Comparison of ENCODE assay signal across 13 cellular contexts in the genomic region with DNA sequence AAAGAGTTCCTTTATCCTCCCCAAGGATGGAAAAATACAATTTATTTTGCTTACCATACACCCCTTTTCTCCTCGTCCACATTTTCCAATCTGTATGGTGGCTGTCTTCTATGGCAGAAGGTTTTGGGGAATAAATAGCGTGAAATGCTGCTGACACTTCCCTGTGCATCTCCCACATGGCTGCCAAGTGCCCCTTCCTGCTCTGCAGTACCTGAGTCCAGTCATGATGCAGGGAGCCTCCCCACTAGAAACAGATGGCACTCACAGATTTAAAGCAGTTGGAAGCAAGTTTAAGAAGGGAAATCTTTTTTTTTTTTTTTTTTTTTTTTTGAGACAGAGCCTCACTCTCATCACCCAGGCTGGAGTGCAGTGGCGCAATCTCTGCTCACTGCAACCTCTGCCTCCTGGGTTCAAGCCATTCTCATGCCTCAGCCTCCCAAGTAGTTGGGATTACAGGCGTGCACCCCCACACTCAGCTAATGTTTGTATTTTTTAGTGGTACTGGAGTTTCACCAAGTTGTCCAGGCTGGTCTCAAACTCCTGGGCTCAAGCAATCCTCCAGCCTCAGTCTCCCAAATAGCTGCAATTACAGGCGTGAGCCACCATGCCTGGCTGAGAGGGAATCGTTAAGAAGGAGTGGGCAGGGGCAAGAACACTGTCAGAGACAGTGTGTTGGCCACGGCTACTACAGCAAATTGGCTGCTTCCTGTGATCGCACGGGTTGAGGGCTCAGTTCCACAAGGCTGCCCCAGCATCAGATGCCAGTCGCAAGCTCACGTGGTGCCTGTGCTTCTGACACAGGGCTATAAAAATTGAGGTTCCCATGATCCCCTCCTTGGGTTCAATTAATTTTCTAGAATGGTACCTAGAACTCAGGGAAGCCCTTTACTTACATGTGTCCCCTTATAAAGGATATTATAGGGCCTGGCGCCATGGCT. TPM values are rescaled to one million over a fixed set of nuclear protein-coding genes. Genes with fewer than 3 reads are reported as not detected.
DNase-seq lines count a peak whose midpoint lies in the region; FAIRE-seq and TF ChIP-seq lines count a peak whose summit lies in the region.
"Had no signal": no experiment of that assay in that cellular context is flagged by ENCODE, and none has a peak within 500 bp of the region (broad histone marks: within the 10 kb centered on the region; RNA-seq: fewer than 3 reads in every experiment).

No MANE protein-coding gene starts in this region.

- no peak overlapping the region for H2BK5ac ChIP-seq in H1 (ENCODE audit: low read depth, low read length)

- 0 out of 2 replicates have a peak overlapping the region, but pooled peaks have one; percentile 34 for H2AK5ac ChIP-seq in H1 (ENCODE audit: low read depth, low read length)

- no peak for TF ChIP-seq EP300 in H1 (IDR thresholded peaks at IDR 0.05; ENCODE audit: borderline replicate concordance in 1 of 2, low read depth in 2 of 2, low read length in 2 of 2)
- no peak for TF ChIP-seq EP300 in sigmoid colon (IDR thresholded peaks at IDR 0.05)

- no peak overlapping the region for H4K8ac ChIP-seq in H1 (ENCODE audit: extremely low read depth, insufficient read depth, low read length)

- TF ChIP-seq CTCF in PC-9 (conservative IDR thresholded peaks at IDR 0.05) = no peak
- TF ChIP-seq CTCF in H1 (IDR thresholded peaks at IDR 0.05; ENCODE audit: control extremely low read depth in 1 of 3, insufficient read depth in 1 of 3, low read depth in 1 of 3, low read length in 3 of 3) = no peak
- TF ChIP-seq CTCF in sigmoid colon (IDR thresholded peaks at IDR 0.05) = no peak
- TF ChIP-seq CTCF in lower leg skin (IDR thresholded peaks at IDR 0.05) = no peak

- no peak for TF ChIP-seq RAD21 in H1 (IDR thresholded peaks at IDR 0.05 in 1 of 2, conservative IDR thresholded peaks at IDR 0.05 in 1 of 2; ENCODE audit: low read depth in 2 of 2, low read length in 2 of 2)

- POLR2A ChIA-PET in PC-9 (lab: Charles Lee; ENCODE audit: unreplicated experiment) (no interaction called here), H1 (lab: Charles Lee; ENCODE audit: partially characterized antibody) (interaction anchor here (0.8 to 3.7 kb wide), 10 partner anchors 8 to 69 kb away, joined by 3 to 21 read pairs (median 6); partner anchors contain the start of genes MEPCE and ZCWPW1)

- H3K23ac ChIP-seq in H1 (ENCODE audit: insufficient read length) = no peak overlapping the region

- H2BK20ac ChIP-seq in H1 (ENCODE audit: low read length) = no peak overlapping the region

- H4K5ac ChIP-seq in H1 (ENCODE audit: insufficient read length, low read depth, low read length) = no peak overlapping the region

- no peaks in the 10 kb centered on the region for H3K27me3 ChIP-seq in PC-9 (ENCODE audit: insufficient read depth, low read depth)
- no peaks in the 10 kb centered on the region for H3K27me3 ChIP-seq in H1 (replicated peaks in 1 of 4; ENCODE audit: control insufficient read depth in 3 of 4, extremely low read depth in 1 of 4, insufficient read depth in 3 of 4, low read length in 3 of 4)
- H3K27me3 ChIP-seq in sigmoid colon = no peaks in the 10 kb centered on the region
- H3K27me3 ChIP-seq: pancreas had no signal

- TF ChIP-seq POLR2A in GM12891 (IDR thresholded peaks at IDR 0.05; ENCODE audit: low read depth, low read length) (no peak), H1 (IDR thresholded peaks at IDR 0.05; ENCODE audit: control extremely low read depth in 1 of 2, low read depth in 2 of 2, low read length in 2 of 2) (peak in 1 of 2 experiments; percentile 31; a peak in 1 of 3 replicates), sigmoid colon (IDR thresholded peaks at IDR 0.05) (no peak), lower leg skin (IDR thresholded peaks at IDR 0.05) (no peak)

- no peak overlapping the region for H2BK15ac ChIP-seq in H1 (ENCODE audit: low read length)

- H3K4me2 ChIP-seq in PC-9 (no peak overlapping the region), H1 (ENCODE audit: insufficient read depth in 1 of 2, low read depth in 2 of 2, low read length in 2 of 2) (no peak overlapping the region)

- H3K36me3 ChIP-seq in PC-9 (ENCODE audit: low read depth) = peaks cover 9% of the 10 kb centered on the region
- peaks cover 0 to 28% (median 2%) of the 10 kb centered on the region in 4 experiments; a peak in 3 of 8 replicates for H3K36me3 ChIP-seq in H1 (ENCODE audit: control insufficient read depth in 2 of 4, insufficient read depth in 4 of 4, low read length in 3 of 4)
- peaks cover 0 to 24% (median under 1%) of the 10 kb centered on the region in 4 donors for H3K36me3 ChIP-seq in sigmoid colon
- H3K36me3 ChIP-seq: pancreas had no signal

- H3K27ac ChIP-seq in PC-9 = no peak overlapping the region
- H3K27ac ChIP-seq in H1 (ENCODE audit: low read depth, low read length) = no peak overlapping the region
- peak overlapping the region; percentile 9 to 32 (median 16) for H3K27ac ChIP-seq in sigmoid colon

- H3K4ac ChIP-seq in H1 (replicated peaks; ENCODE audit: insufficient read length, low read depth, low read length) = no peak overlapping the region

- no peak overlapping the region for H3K18ac ChIP-seq in H1 (ENCODE audit: extremely low read depth, low read length)

- DNase-seq in GM12891 (ENCODE audit: insufficient read length, low spot score) = no peak
- DNase-seq in PC-9 = no peak
- no peak for DNase-seq in H1 (ENCODE audit: low read depth in 1 of 2, low spot score in 2 of 2)
- no peak for DNase-seq in sigmoid colon
- DNase-seq in midbrain (lab: John Stamatoyannopoulos, UW) = no peak
- DNase-seq in lower leg skin (ENCODE audit: low spot score in 2 of 2) = no peak
- DNase-seq in NCI-H146 treated with DMSO at 0.1 percent for 48 hours (lab: John Stamatoyannopoulos, UW; ENCODE audit: unreplicated experiment) = no peak
- no peak for DNase-seq in stimulated activated CD8-positive, alpha-beta memory T cell treated with anti-CD3 and anti-CD28 coated beads, Interleukin-4, amount 100 ng/mL, for 48 hours
- DNase-seq: activated CD4-positive, alpha-beta T cell treated with anti-CD3 and anti-CD28 coated beads for 36 hours; DND-41; H7; NCI-H1436 treated with DMSO at 0.1 percent for 48 hours; pancreas had no signal

- BruUV-seq in PC-9 (replicated peaks; lab: Mats Ljungman, UMichigan) = TSS peak; percentile 6

- no peak overlapping the region for H3K9ac ChIP-seq in H1 (replicated peaks in 1 of 4; ENCODE audit: extremely low read depth in 1 of 4, low read depth in 3 of 4, low read length in 3 of 4)

- CTCF ChIA-PET in PC-9 (lab: Charles Lee) (no interaction called here), H1 (lab: Charles Lee; ENCODE audit: partially characterized antibody) (no interaction called here)

- H3K23me2 ChIP-seq in H1 (ENCODE audit: low read depth, low read length) = no peaks in the 10 kb centered on the region

- H3F3A ChIP-seq in PC-9 (ENCODE audit: insufficient read depth, low read depth) = peaks cover 49% of the 10 kb centered on the region

- no peaks in the 10 kb centered on the region for H3K9me3 ChIP-seq in PC-9 (ENCODE audit: insufficient read depth, low read depth)
- H3K9me3 ChIP-seq in H1 (ENCODE audit: insufficient read depth in 2 of 2, low read depth in 1 of 2, low read length in 1 of 2) = no peaks in the 10 kb centered on the region
- no peaks in the 10 kb centered on the region for H3K9me3 ChIP-seq in sigmoid colon
- H3K9me3 ChIP-seq: pancreas had no signal

- H2AFZ ChIP-seq in PC-9 = no peak overlapping the region
- no peak overlapping the region for H2AFZ ChIP-seq in H1 (ENCODE audit: low read length)

- H3K79me2 ChIP-seq in PC-9 (ENCODE audit: low read depth) (no peaks in the 10 kb centered on the region), H1 (ENCODE audit: control insufficient read depth in 1 of 2, insufficient read depth in 2 of 2, low read length in 2 of 2) (no peaks in the 10 kb centered on the region)

- no peak overlapping the region for H2BK120ac ChIP-seq in H1 (replicated peaks; ENCODE audit: low read depth, low read length)

- H3K56ac ChIP-seq in H1 (replicated peaks; ENCODE audit: insufficient read length, low read depth, low read length) = no peak overlapping the region

- H3K9me2 ChIP-seq in PC-9 (ENCODE audit: insufficient read depth) = no peaks in the 10 kb centered on the region

- intact Hi-C loops in PC-9 (cut with micrococcal nuclease; ENCODE audit: unreplicated experiment) (no loop called here), sigmoid colon (cut with DNase I) (no loop called here), lower leg skin (cut with DNase I; ENCODE audit: low total_unique reads) (no loop called here)

- no peak overlapping the region for H3K14ac ChIP-seq in H1 (ENCODE audit: insufficient read length)

- H4K20me1 ChIP-seq in PC-9 (ENCODE audit: insufficient read depth) (peaks cover 9% of the 10 kb centered on the region; the same call in 1 of the 2 replicates), H1 (replicated peaks in 1 of 2; ENCODE audit: control insufficient read depth in 1 of 2, insufficient read depth in 2 of 2, low read length in 2 of 2) (no peaks in the 10 kb centered on the region)

- no peak overlapping the region for H3K4me3 ChIP-seq in PC-9
- H3K4me3 ChIP-seq in H1 (ENCODE audit: extremely low read depth in 1 of 4, insufficient read depth in 2 of 4, low read depth in 3 of 4, low read length in 4 of 4) = no peak overlapping the region
- no peak overlapping the region for H3K4me3 ChIP-seq in sigmoid colon
- no peak overlapping the region for H3K4me3 ChIP-seq in lower leg skin (ENCODE audit: low read depth, poor library complexity, severe bottlenecking)
- H3K4me3 ChIP-seq: pancreas had no signal

- H2BK12ac ChIP-seq in H1 (ENCODE audit: low read depth, low read length) = no peak overlapping the region

- H3K4me1 ChIP-seq in PC-9 (replicated peaks; ENCODE audit: insufficient read depth) (no peaks in the 10 kb centered on the region), H1 (replicated peaks in 1 of 4; ENCODE audit: control insufficient read depth in 3 of 4, insufficient read depth in 4 of 4, low read length in 3 of 4) (peaks cover 0 to 21% (median 15%) of the 10 kb centered on the region in 4 experiments; a peak in 6 of 7 replicates), sigmoid colon (peaks cover 0 to 12% (median 4%) of the 10 kb centered on the region in 4 donors)
- H3K4me1 ChIP-seq: pancreas had no signal

- 85% methylated on average over 12 of the region's 12 CpGs; no CpG with 5 or more reads in 1 of the 2 experiments for WGBS in H1 (ENCODE audit: extremely low coverage in 1 of 2, insufficient coverage in 1 of 2, insufficient read length in 1 of 2, insufficient replicate concordance in 2 of 2, low coverage in 1 of 2, low lambda C conversion rate in 2 of 2, missing lambda C conversion rate in 1 of 2), 2 experiments
- 77 to 87% methylated on average over 12 of the region's 12 CpGs for WGBS in sigmoid colon, 2 donors
- WGBS in lower leg skin, 2 donors = 80 to 83% methylated on average over 12 of the region's 12 CpGs

- FAIRE-seq in GM12891 (lab: Jason Lieb, UNC) = peak; percentile 20
- FAIRE-seq in H1 (lab: Jason Lieb, UNC) = no peak
- FAIRE-seq: pancreas had no signal

- peaks cover 2% of the 10 kb centered on the region; the same call in 1 of the 2 replicates for H3K79me1 ChIP-seq in H1 (ENCODE audit: low read depth, low read length)

- no peak overlapping the region for H4K91ac ChIP-seq in H1 (replicated peaks; ENCODE audit: insufficient read length, low read length)

RNA-seq across cellular contexts. Expression of gene PILRA, which starts 5.3 kb away (rescaled TPM):
- polyA plus RNA-seq in GM12891 (2012; ENCODE audit: low read depth, missing spikeins) = 1.6 TPM
- total RNA-seq in PC-9 (2021) (1.5 and 2.8 TPM in 2 replicates), sigmoid colon (10 to 100 TPM in 1 of 4 donors, 1 to 10 TPM in 3; 5.0 to 10.0 (median 5.9) TPM), lower leg skin (1 to 10 TPM; 2.2 to 4.6 (median 3.4) TPM)
- 7.3 and 7.6 TPM in 2 replicates for total RNA-seq in H1 (2021; fragmentation: NEBNext Ultra II Directional; extraction: Animal tissue kit (Norgen Biotek cat#: 25700))
- polyA plus RNA-seq in H1 (2011; rRNA removed) (10.6 and 14.6 TPM in 2 replicates), sigmoid colon (1 to 10 TPM; 5.4 to 6.9 (median 5.5) TPM)
- polyA plus RNA-seq in H1 (2011; cell fraction: cytosol; rRNA removed) = 10.5 TPM
- 28.5 TPM for polyA plus RNA-seq in H1 (2011; cell fraction: nucleus; rRNA removed)
- 4.3 to 10.2 TPM (median 6.3 TPM) in 4 replicates for polyA plus RNA-seq in H1 (2012, experiment 1 of 2)
- polyA plus RNA-seq in H1 (2012, experiment 2 of 2) = 1.2 TPM
- 4.1 TPM for polyA plus RNA-seq in H1 (2013, experiment 1 of 2)
- 3.1 TPM for polyA plus RNA-seq in H1 (2013, experiment 2 of 2)
- polyA minus RNA-seq in H1 (2011; rRNA and poly(A)+ RNA removed) = 1.5 and 3.7 TPM in 2 replicates
- polyA minus RNA-seq in H1 (2011; cell fraction: cytosol; rRNA and poly(A)+ RNA removed) = not detected
- polyA minus RNA-seq in H1 (2011; cell fraction: nucleus; rRNA and poly(A)+ RNA removed) = 8.8 TPM

RNA-seq across cellular contexts. Expression of gene PILRB, which starts 10.0 kb away (rescaled TPM):
- 15.1 TPM for polyA plus RNA-seq in GM12891 (2012; ENCODE audit: low read depth, missing spikeins)
- total RNA-seq in PC-9 (2021) (119 and 121 TPM in 2 replicates), sigmoid colon (10 to 100 TPM; 25.3 to 56.2 (median 44.4) TPM), lower leg skin (10 to 100 TPM; 33.3 to 86.8 (median 47.3) TPM)
- total RNA-seq in H1 (2021; fragmentation: NEBNext Ultra II Directional; extraction: Animal tissue kit (Norgen Biotek cat#: 25700)) = 32.2 and 34.4 TPM in 2 replicates
- polyA plus RNA-seq in H1 (2011; rRNA removed) (49.9 and 66.4 TPM in 2 replicates), sigmoid colon (10 to 100 TPM in 1 of 3 donors, 1 to 10 TPM in 2; 4.9 to 65.6 (median 7.2) TPM)
- polyA plus RNA-seq in H1 (2011; cell fraction: cytosol; rRNA removed) = 79.7 TPM
- 359 TPM for polyA plus RNA-seq in H1 (2011; cell fraction: nucleus; rRNA removed)
- polyA plus RNA-seq in H1 (2012, experiment 1 of 2) = 30.1 to 49.2 TPM (median 44.8 TPM) in 4 replicates
- 16.2 TPM for polyA plus RNA-seq in H1 (2012, experiment 2 of 2)
- 22.7 TPM for polyA plus RNA-seq in H1 (2013, experiment 1 of 2)
- polyA plus RNA-seq in H1 (2013, experiment 2 of 2) = 18.3 TPM
- 16.8 and 26.5 TPM in 2 replicates for polyA minus RNA-seq in H1 (2011; rRNA and poly(A)+ RNA removed)
- 7.7 TPM for polyA minus RNA-seq in H1 (2011; cell fraction: cytosol; rRNA and poly(A)+ RNA removed)
- 50.2 TPM for polyA minus RNA-seq in H1 (2011; cell fraction: nucleus; rRNA and poly(A)+ RNA removed)

Comparison
In these comparisons a context has a peak if more than half of its experiments do, and no peak if none do; other contexts are left out.
1. H3K27ac ChIP-seq: peak in sigmoid colon (4 of 4); none in PC-9 (single experiment) and H1 (single experiment).